Comparison of ENCODE assay signal across 8 cellular contexts in genomic region chr7:140212100-140212881, GRCh38. TPM values are rescaled to one million over a fixed set of nuclear protein-coding genes. Genes with fewer than 3 reads are reported as not detected.
DNase-seq lines count a peak whose midpoint lies in the region; ATAC-seq, FAIRE-seq and TF ChIP-seq lines count a peak whose summit lies in the region.

No MANE protein-coding gene starts in this region.

- peak; percentile 41 for DNase-seq in GM12891 (ENCODE audit: insufficient read length, low spot score)
- peak; percentile 30 for DNase-seq in dermis blood vessel endothelial cell
- no peak for DNase-seq in SIG-M5 (lab: John Stamatoyannopoulos, UW)
- no peak for DNase-seq in NCI-H2029 treated with DMSO at 0.1 percent for 48 hours (lab: John Stamatoyannopoulos, UW)
- no peak for DNase-seq in NK-92 (lab: John Stamatoyannopoulos, UW; ENCODE audit: unreplicated experiment)
- no peak for DNase-seq in ascending aorta (ENCODE audit: low spot score in 2 of 2)

- no peak for TF ChIP-seq CTCF in ascending aorta (IDR thresholded peaks at IDR 0.05)

- H3K9me3 ChIP-seq in ascending aorta: no peaks in the 10 kb centered on the region

- intact Hi-C loops in ascending aorta (cut with DNase I): no loop called here

- no peak overlapping the region for H3K4me3 ChIP-seq in ascending aorta

- no peaks in the 10 kb centered on the region for H3K36me3 ChIP-seq in ascending aorta

- FAIRE-seq in GM12891 (lab: Jason Lieb, UNC): peak; percentile 90

- ATAC-seq in GM21367 (IDR thresholded peaks at IDR 0.05; ENCODE audit: unreplicated experiment) (peak; percentile 50), HG03469 (IDR thresholded peaks at IDR 0.05; ENCODE audit: unreplicated experiment) (peak; percentile 53)

- no peak for TF ChIP-seq POLR2A in GM12891 (IDR thresholded peaks at IDR 0.05; ENCODE audit: low read depth, low read length)

- H3K27me3 ChIP-seq in ascending aorta: no peaks in the 10 kb centered on the region

- no peak overlapping the region for H3K27ac ChIP-seq in ascending aorta

- no peaks in the 10 kb centered on the region for H3K4me1 ChIP-seq in ascending aorta

TF ChIP-seq in GM12891, 5 proteins besides CTCF, POLR2A, EP300 and RAD21:
- TF ChIP-seq PAX5 (IDR thresholded peaks at IDR 0.05; ENCODE audit: insufficient read depth, low read length, severe bottlenecking) (peak; percentile 82), TAF1 (IDR thresholded peaks at IDR 0.05; ENCODE audit: low read depth, low read length) (no peak), POU2F2 (IDR thresholded peaks at IDR 0.05; ENCODE audit: low read depth, low read length) (no peak), POLR2AphosphoS5 (IDR thresholded peaks at IDR 0.05; ENCODE audit: low read depth, low read length) (no peak), SPI1 (IDR thresholded peaks at IDR 0.05; ENCODE audit: low read depth, low read length) (no peak)
TF ChIP-seq in GM12891: peak in this region for 1.

RNA-seq across cellular contexts. Expression of gene KDM7A, which starts 35.5 kb away (rescaled TPM):
- polyA plus RNA-seq in GM12891 (2012; ENCODE audit: low read depth, missing spikeins): 0.64 TPM
- total RNA-seq in dermis blood vessel endothelial cell (8.9 and 10.6 TPM in 2 replicates), ascending aorta (65.1 TPM)

Comparison
In these comparisons a context has a peak if more than half of its experiments do, and no peak if none do; other contexts are left out.
1. DNase-seq: peak in GM12891 (single experiment) and dermis blood vessel endothelial cell (single experiment); none in SIG-M5 (single experiment), NCI-H2029 treated with DMSO at 0.1 percent for 48 hours (single experiment), NK-92 (single experiment) and ascending aorta (0 of 2).